21 cellular contexts compared by ENCODE assay signal in genomic region chr7:147982307-147982706, GRCh38.
"Had no signal": no experiment of that assay in that cellular context is flagged by ENCODE, and none has a peak within 500 bp of the region (broad histone marks: within the 10 kb centered on the region; RNA-seq: fewer than 3 reads in every experiment).

No MANE protein-coding gene starts in this region.

- H3K36me3 ChIP-seq: esophagus squamous epithelium, gastroesophageal sphincter, left ventricle myocardium inferior, lower lobe of right lung, right atrium auricular region, tibial nerve, upper lobe of right lung had no signal

- H2AFZ ChIP-seq: hepatocyte had no signal

- DNase-seq: effector memory CD8-positive, alpha-beta T cell; esophagus squamous epithelium; foreskin fibroblast; head of caudate nucleus; kidney; left cardiac atrium; left ventricle myocardium inferior; lower lobe of right lung; mesenchymal stem cell; naive B cell; occipital lobe; posterior cingulate gyrus; small intestine; stimulated activated CD4-positive, alpha-beta T cell treated with anti-CD3 and anti-CD28 coated beads, Interleukin-12 subunit alpha, Interleukin-12 subunit beta, amount 100 ng/mL, for 4 hours; stimulated activated naive CD8-positive, alpha-beta T cell treated with anti-CD3 and anti-CD28 coated beads, Interleukin-15, Interleukin-2, amounts not matched to agents 100 U/mL and 50 U/mL, for 24 hours; upper lobe of right lung had no signal

- H3K27me3 ChIP-seq: esophagus squamous epithelium, gastroesophageal sphincter, hepatocyte, right atrium auricular region, tibial nerve, upper lobe of right lung had no signal

- H3K4me1 ChIP-seq: esophagus squamous epithelium, gastroesophageal sphincter, left ventricle myocardium inferior, lower lobe of right lung, right atrium auricular region, upper lobe of right lung had no signal

- H3K27ac ChIP-seq: epithelial cell of prostate, esophagus squamous epithelium, gastroesophageal sphincter, hepatocyte, left ventricle myocardium inferior, lower lobe of right lung, right atrium auricular region, upper lobe of right lung had no signal

- H3K79me2 ChIP-seq: hepatocyte had no signal

- H3K4me3 ChIP-seq: esophagus squamous epithelium, gastroesophageal sphincter, hepatocyte, left ventricle myocardium inferior, lower lobe of right lung, right atrium auricular region, tibial nerve, upper lobe of right lung had no signal

- ATAC-seq: effector memory CD8-positive, alpha-beta T cell; gastroesophageal sphincter; left cardiac atrium; lower lobe of right lung; stimulated activated naive CD8-positive, alpha-beta T cell treated with anti-CD3 and anti-CD28 coated beads, Interleukin-15, Interleukin-2, amounts not matched to agents 100 U/mL and 50 U/mL, for 24 hours; upper lobe of right lung had no signal

- H3K4me2 ChIP-seq: hepatocyte had no signal

- H3K9me3 ChIP-seq: esophagus squamous epithelium, gastroesophageal sphincter, left ventricle myocardium inferior, lower lobe of right lung, right atrium auricular region, tibial nerve, upper lobe of right lung had no signal
